7 cellular contexts compared by ENCODE assay signal in the genomic region with DNA sequence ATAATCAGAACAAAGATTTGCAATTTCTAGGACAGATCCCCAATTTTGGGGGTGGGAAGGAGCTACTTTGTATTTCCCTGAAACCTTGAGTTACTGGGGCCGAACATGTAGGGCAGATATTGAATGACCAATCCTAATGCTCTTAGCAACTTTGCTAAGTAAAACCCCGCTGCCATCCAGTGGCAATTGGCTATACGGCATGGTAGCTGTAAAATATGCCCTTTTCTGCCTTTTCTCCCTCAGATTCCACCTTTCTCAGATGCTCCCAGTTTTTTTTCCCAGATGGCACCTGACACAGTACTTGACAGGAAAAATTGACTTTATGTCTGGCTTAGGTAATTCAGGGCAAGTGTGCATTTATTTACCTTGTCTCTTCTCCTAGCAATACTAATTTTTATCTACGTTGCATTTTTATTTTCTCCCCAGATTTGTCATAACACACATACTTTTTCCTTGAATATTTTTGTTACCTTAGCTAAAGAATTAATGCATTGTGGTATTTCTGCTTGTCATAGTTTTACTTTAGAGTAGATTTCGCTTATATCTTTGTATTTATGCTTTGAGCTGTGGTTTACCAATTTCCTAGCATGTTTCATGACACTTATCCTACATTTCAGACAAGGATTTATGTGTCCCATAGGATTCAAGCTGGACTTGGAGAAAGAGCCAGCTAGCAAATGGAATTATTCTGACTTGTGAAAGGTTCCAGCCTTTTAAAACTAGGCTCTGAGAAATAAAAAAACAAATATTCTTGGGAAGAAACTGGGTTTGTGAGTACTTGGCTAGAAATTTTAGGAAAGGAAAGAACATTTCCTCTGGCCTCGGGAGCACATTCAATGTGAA. TPM values are rescaled to one million over a fixed set of nuclear protein-coding genes. Genes with fewer than 3 reads are reported as not detected.
A peak's percentile ranks its signal among the peaks of the same experiment; 100 is the strongest.
DNase-seq lines count a peak whose midpoint lies in the region; TF ChIP-seq lines count a peak whose summit lies in the region.

No MANE protein-coding gene starts in this region.

- TF ChIP-seq CTCF in endothelial cell (IDR thresholded peaks at IDR 0.05; ENCODE audit: unreplicated experiment), result peak; percentile 59
- TF ChIP-seq CTCF in mesothelial cell of epicardium (IDR thresholded peaks at IDR 0.05; ENCODE audit: unreplicated experiment), result peak; percentile 54

- no peak overlapping the region for H3K4me3 ChIP-seq in H7 (ENCODE audit: insufficient read depth, low read depth, low read length)
- H3K4me3 ChIP-seq in stomach smooth muscle (ENCODE audit: low read length in 2 of 2), result peak overlapping the region in 1 of 2 donors; percentile 40

- H3K9me3 Mint-ChIP-seq in endothelial cell (ENCODE audit: unreplicated experiment) (no peaks in the 10 kb centered on the region), mesothelial cell of epicardium (no peaks in the 10 kb centered on the region)

- peak overlapping the region; percentile 73 for H3K27ac ChIP-seq in stomach smooth muscle (ENCODE audit: low read length)

- peak; percentile 83 for DNase-seq in ELR (ENCODE audit: low read depth)
- DNase-seq in H7, result peak; percentile 52
- peak; percentile 27 for DNase-seq in NCI-H1694 (lab: John Stamatoyannopoulos, UW)
- peak; percentile 18 to 26 for DNase-seq in activated CD4-positive, alpha-beta T cell treated with anti-CD3 and anti-CD28 coated beads for 24 hours (ENCODE audit: low read depth in 2 of 2)
- DNase-seq in endothelial cell (ENCODE audit: low spot score), result peak; percentile 58
- DNase-seq in mesothelial cell of epicardium (ENCODE audit: low spot score in 2 of 2, unreplicated experiment in 2 of 2), result no peak

- H3K4me1 ChIP-seq in stomach smooth muscle (ENCODE audit: control insufficient read depth, insufficient read depth, low read length), result peaks cover 55% of the 10 kb centered on the region

- peak overlapping the region in 1 of 2 donors; percentile 33 for H3K9ac ChIP-seq in stomach smooth muscle (ENCODE audit: low read length in 2 of 2)

- H3K9me3 ChIP-seq in stomach smooth muscle (ENCODE audit: control insufficient read depth in 2 of 2, low read length in 2 of 2), result no peaks in the 10 kb centered on the region

- H3K4me1 Mint-ChIP-seq in endothelial cell (ENCODE audit: unreplicated experiment) (peaks cover 48% of the 10 kb centered on the region), mesothelial cell of epicardium (peaks cover 67% of the 10 kb centered on the region)

- H3K36me3 ChIP-seq in H7 (replicated peaks; ENCODE audit: control insufficient read depth, insufficient read depth, low read length) (no peaks in the 10 kb centered on the region), stomach smooth muscle (ENCODE audit: control insufficient read depth in 2 of 2, insufficient read depth in 2 of 2, low read length in 2 of 2) (no peaks in the 10 kb centered on the region)

- H3K27me3 ChIP-seq in H7 (ENCODE audit: control insufficient read depth, insufficient read depth, low read length) (no peaks in the 10 kb centered on the region; the same call in 1 of the 2 replicates), stomach smooth muscle (ENCODE audit: control insufficient read depth in 1 of 2, insufficient read depth in 2 of 2, low read length in 2 of 2) (no peaks in the 10 kb centered on the region)

- H3K36me3 Mint-ChIP-seq in endothelial cell (ENCODE audit: low read depth, unreplicated experiment) (no peaks in the 10 kb centered on the region), mesothelial cell of epicardium (no peaks in the 10 kb centered on the region)

- no peaks in the 10 kb centered on the region for H3K27me3 Mint-ChIP-seq in endothelial cell (ENCODE audit: unreplicated experiment)
- no peaks in the 10 kb centered on the region for H3K27me3 Mint-ChIP-seq in mesothelial cell of epicardium (ENCODE audit: low read depth)

- H3K27ac Mint-ChIP-seq in endothelial cell (ENCODE audit: unreplicated experiment), result no peak overlapping the region
- no peak overlapping the region for H3K27ac Mint-ChIP-seq in mesothelial cell of epicardium

- H3K4me3 Mint-ChIP-seq in endothelial cell (ENCODE audit: unreplicated experiment), result no peak overlapping the region
- no peak overlapping the region for H3K4me3 Mint-ChIP-seq in mesothelial cell of epicardium

RNA-seq across cellular contexts. Expression of a gene that starts 37.3 kb away (rescaled TPM):
- 15.0 and 19.8 TPM in 2 replicates for total RNA-seq in H7 (2014; rRNA removed; shearing (Covaris generic))
- total RNA-seq in endothelial cell (ENCODE audit: unreplicated experiment) (37.1 TPM), mesothelial cell of epicardium (77.3 to 80.4 TPM (median 79.0 TPM) in 3 replicates)

Comparison
In these comparisons a context has a peak if more than half of its experiments do, and no peak if none do; other contexts are left out.
1. DNase-seq: peak in ELR (single experiment), H7 (single experiment), NCI-H1694 (single experiment), activated CD4-positive, alpha-beta T cell treated with anti-CD3 and anti-CD28 coated beads for 24 hours (2 of 2) and endothelial cell (single experiment); none in mesothelial cell of epicardium (0 of 2).